Comparison of ENCODE assay signal across 19 cellular contexts in genomic region chr21:33022489-33022827, GRCh38. TPM values are rescaled to one million over a fixed set of nuclear protein-coding genes. Genes with fewer than 3 reads are reported as not detected.
A peak's percentile ranks its signal among the peaks of the same experiment; 100 is the strongest.
DNase-seq lines count a peak whose midpoint lies in the region; ATAC-seq and TF ChIP-seq lines count a peak whose summit lies in the region.
"Had no signal": no experiment of that assay in that cellular context is flagged by ENCODE, and none has a peak within 500 bp of the region (broad histone marks: within the 10 kb centered on the region; RNA-seq: fewer than 3 reads in every experiment).

No MANE protein-coding gene starts in this region.

- H3K9me3 Mint-ChIP-seq in Calu3 (ENCODE audit: low read depth, unreplicated experiment) = no peaks in the 10 kb centered on the region
- no peaks in the 10 kb centered on the region for H3K9me3 Mint-ChIP-seq in activated naive CD8-positive, alpha-beta T cell treated with anti-CD3 and anti-CD28 coated beads for 36 hours
- H3K9me3 Mint-ChIP-seq: activated T-cell treated with anti-CD3 and anti-CD28 coated beads, Interleukin-2, amount 50 U/mL, for 4 hours had no signal

- ATAC-seq in left lobe of liver (no peak), GM18502 (IDR thresholded peaks at IDR 0.05; ENCODE audit: poor library complexity, unreplicated experiment) (no peak)
- ATAC-seq: activated T-cell treated with anti-CD3 and anti-CD28 coated beads, Interleukin-2, amount 50 U/mL, for 4 hours; left colon; right cardiac atrium had no signal

- no peaks in the 10 kb centered on the region for H3K4me1 Mint-ChIP-seq in Calu3 (ENCODE audit: low read depth, unreplicated experiment)
- H3K4me1 Mint-ChIP-seq in activated naive CD8-positive, alpha-beta T cell treated with anti-CD3 and anti-CD28 coated beads for 36 hours = peaks cover 33% of the 10 kb centered on the region

- no TSS peak for BruUV-seq in Calu3 (replicated peaks; lab: Mats Ljungman, UMichigan)

- H3K27ac Mint-ChIP-seq in Calu3 (ENCODE audit: unreplicated experiment) = no peak overlapping the region
- peak overlapping the region; percentile 59 for H3K27ac Mint-ChIP-seq in activated naive CD8-positive, alpha-beta T cell treated with anti-CD3 and anti-CD28 coated beads for 36 hours

- intact Hi-C loops in Calu3 (cut with micrococcal nuclease; ENCODE audit: unreplicated experiment) = no loop called here

- DNase-seq in Calu3 = no peak
- DNase-seq in activated naive CD8-positive, alpha-beta T cell treated with anti-CD3 and anti-CD28 coated beads for 36 hours = no peak
- peak; percentile 37 for DNase-seq in left lobe of liver (ENCODE audit: low spot score)
- DNase-seq in activated gamma-delta T cell (lab: John Stamatoyannopoulos, UW) = no peak
- no peak for DNase-seq in DMS153 (lab: John Stamatoyannopoulos, UW)
- no peak for DNase-seq in NCI-H526 treated with DMSO at 0.1 percent for 48 hours (lab: John Stamatoyannopoulos, UW)
- DNase-seq: activated T-cell treated with anti-CD3 and anti-CD28 coated beads, Interleukin-2, amount 50 U/mL, for 4 hours; left colon; NCI-H2029 treated with DMSO at 0.1 percent for 48 hours; right cardiac atrium; stimulated activated CD4-positive, alpha-beta T cell treated with anti-CD3 and anti-CD28 coated beads, Interleukin-4, amount 100 ng/mL, for 24 hours; stimulated activated naive CD4-positive, alpha-beta T cell had no signal

- 0 out of 2 replicates have a peak overlapping the region, but pooled peaks have one; percentile 18 for H3K4me3 ChIP-seq in ACC112 (ENCODE audit: low read depth, low read length)
- H3K4me3 ChIP-seq: BLaER1 had no signal

- H3K79me2 ChIP-seq in ACC112 (ENCODE audit: control insufficient read depth, insufficient read depth, low read length, unreplicated experiment) = no peaks in the 10 kb centered on the region

- H3K27me3 ChIP-seq in ACC112 (ENCODE audit: insufficient read depth, low read length) = peaks cover 99% of the 10 kb centered on the region

- peaks cover 89% of the 10 kb centered on the region for H3K27me3 Mint-ChIP-seq in Calu3 (ENCODE audit: unreplicated experiment)
- H3K27me3 Mint-ChIP-seq in activated naive CD8-positive, alpha-beta T cell treated with anti-CD3 and anti-CD28 coated beads for 36 hours = peaks cover 93% of the 10 kb centered on the region

- no peaks in the 10 kb centered on the region for H3K36me3 Mint-ChIP-seq in Calu3 (ENCODE audit: insufficient read depth, unreplicated experiment)
- no peaks in the 10 kb centered on the region for H3K36me3 Mint-ChIP-seq in activated naive CD8-positive, alpha-beta T cell treated with anti-CD3 and anti-CD28 coated beads for 36 hours

- no peak overlapping the region for H3K27ac ChIP-seq in ACC112 (ENCODE audit: low read depth, low read length)
- H3K27ac ChIP-seq: BLaER1, epithelial cell of prostate, HL-60 had no signal

- no peak for TF ChIP-seq CTCF in Calu3 (IDR thresholded peaks at IDR 0.05; ENCODE audit: unreplicated experiment)

- CTCF ChIA-PET in Calu3 (lab: Charles Lee) = no interaction called here

- no peaks in the 10 kb centered on the region for H3K4me1 ChIP-seq in ACC112 (ENCODE audit: control insufficient read depth, insufficient read depth, low read length, unreplicated experiment)

- H3K4me3 Mint-ChIP-seq in Calu3 (ENCODE audit: low read depth, unreplicated experiment) = peak overlapping the region; percentile 45
- H3K4me3 Mint-ChIP-seq in activated naive CD8-positive, alpha-beta T cell treated with anti-CD3 and anti-CD28 coated beads for 36 hours = peak overlapping the region; percentile 38
- H3K4me3 Mint-ChIP-seq: activated T-cell treated with anti-CD3 and anti-CD28 coated beads, Interleukin-2, amount 50 U/mL, for 4 hours had no signal

- H2AFZ ChIP-seq in ACC112 (ENCODE audit: low read length, unreplicated experiment) = no peak overlapping the region

- no peaks in the 10 kb centered on the region for H3K36me3 ChIP-seq in ACC112 (ENCODE audit: insufficient read depth, low read length)
- H3K36me3 ChIP-seq: BLaER1 had no signal

RNA-seq across cellular contexts. Expression of gene OLIG2, which starts 3.3 kb away (rescaled TPM):
- total RNA-seq in Calu3 (2022) (not detected in 2 replicates), left lobe of liver (not detected)
- not detected for total RNA-seq in activated naive CD8-positive, alpha-beta T cell treated with anti-CD3 and anti-CD28 coated beads for 36 hours
- total RNA-seq: activated T-cell treated with anti-CD3 and anti-CD28 coated beads, Interleukin-2, amount 50 U/mL, for 4 hours; bronchial epithelial cell; G401; left colon; right cardiac atrium had no signal

RNA-seq across cellular contexts. Expression of gene OLIG1, which starts 47.5 kb away (rescaled TPM):
- total RNA-seq in Calu3 (2022) (not detected in 2 replicates), left lobe of liver (not detected)
- total RNA-seq in activated naive CD8-positive, alpha-beta T cell treated with anti-CD3 and anti-CD28 coated beads for 36 hours = under 1 TPM in 1 of 2 experiments, not detected in 1; 0.21 TPM
- total RNA-seq: activated T-cell treated with anti-CD3 and anti-CD28 coated beads, Interleukin-2, amount 50 U/mL, for 4 hours; bronchial epithelial cell; G401; left colon had no signal
